Comparison of ENCODE assay signal across 8 cellular contexts in genomic region chr11:123740787-123741158, GRCh38. TPM values are rescaled to one million over a fixed set of nuclear protein-coding genes. Genes with fewer than 3 reads are reported as not detected.
A peak's percentile ranks its signal among the peaks of the same experiment; 100 is the strongest.
DNase-seq lines count a peak whose midpoint lies in the region; ATAC-seq and TF ChIP-seq lines count a peak whose summit lies in the region.

No MANE protein-coding gene starts in this region.

- no peaks in the 10 kb centered on the region for H3F3A ChIP-seq in OCI-LY1 (ENCODE audit: insufficient read depth, low read length)
- H3F3A ChIP-seq in neural cell (ENCODE audit: insufficient read depth, low read length, poor library complexity, severe bottlenecking): no peaks in the 10 kb centered on the region

- H3K4me1 ChIP-seq in OCI-LY1 (ENCODE audit: insufficient read depth, low read length, severe bottlenecking): peaks cover 20% of the 10 kb centered on the region
- H3K4me1 ChIP-seq in endodermal cell (ENCODE audit: control insufficient read depth, insufficient read depth, low read length): peaks cover 5% of the 10 kb centered on the region

- H3K36me3 Mint-ChIP-seq in endodermal cell (ENCODE audit: low read depth): no peaks in the 10 kb centered on the region

- H3K9ac ChIP-seq in OCI-LY1 (ENCODE audit: low read length): peak overlapping the region; percentile 83
- peak overlapping the region; percentile 72 for H3K9ac ChIP-seq in endodermal cell (ENCODE audit: extremely low read depth, low read length, poor library complexity, severe bottlenecking)
- H3K9ac ChIP-seq in neural cell (ENCODE audit: low read length): peak overlapping the region; percentile 82

- TF ChIP-seq CTCF in AG04449 (IDR thresholded peaks at IDR 0.05; ENCODE audit: insufficient read depth, low read length, missing control alignments) (no peak), OCI-LY1 (IDR thresholded peaks at IDR 0.05; ENCODE audit: low read length) (no peak), endodermal cell (conservative IDR thresholded peaks at IDR 0.05) (no peak), neural cell (IDR thresholded peaks at IDR 0.05; ENCODE audit: poor library complexity, severe bottlenecking) (no peak)

- H3K27me3 ChIP-seq in OCI-LY1 (ENCODE audit: insufficient read depth, low read length): no peaks in the 10 kb centered on the region
- no peaks in the 10 kb centered on the region for H3K27me3 ChIP-seq in endodermal cell (ENCODE audit: control insufficient read depth, insufficient read depth, low read length, poor library complexity, severe bottlenecking)
- no peaks in the 10 kb centered on the region for H3K27me3 ChIP-seq in neural cell (ENCODE audit: insufficient read depth, low read depth, low read length)

- H3K79me2 ChIP-seq in OCI-LY1 (ENCODE audit: insufficient read depth, low read length) (peaks cover 8% of the 10 kb centered on the region; the same call in 1 of the 2 replicates), neural cell (replicated peaks; ENCODE audit: insufficient read depth, low read length) (peaks cover 21% of the 10 kb centered on the region)

- peak overlapping the region; percentile 88 for H3K4me3 ChIP-seq in AG04449 (ENCODE audit: low read depth, low read length)
- peak overlapping the region; percentile 73 for H3K4me3 ChIP-seq in OCI-LY1 (ENCODE audit: low read depth, low read length, poor library complexity, severe bottlenecking)
- H3K4me3 ChIP-seq in endodermal cell (ENCODE audit: low read length): peak overlapping the region; percentile 92
- H3K4me3 ChIP-seq in neural cell (ENCODE audit: low read length): peak overlapping the region; percentile 89

- TF ChIP-seq EP300 in neural cell (conservative IDR thresholded peaks at IDR 0.05; ENCODE audit: poor library complexity, severe bottlenecking): no peak

- H3K9me2 ChIP-seq in OCI-LY1 (ENCODE audit: low read depth, low read length) (no peaks in the 10 kb centered on the region), neural cell (ENCODE audit: insufficient read depth, low read length) (no peaks in the 10 kb centered on the region)

- POLR2A ChIA-PET in AG04449 (lab: Yijun Ruan, JAX): interaction anchor here (0.9 kb wide), 1 partner anchor 140 kb away, joined by 3 read pairs; no protein-coding TSS in a partner anchor

- H3K9me3 Mint-ChIP-seq in endodermal cell: peaks cover 27% of the 10 kb centered on the region

- no peak for DNase-seq in AG04449 (ENCODE audit: low read depth, low spot score)
- no peak for DNase-seq in endodermal cell
- DNase-seq in germinal center (ENCODE audit: low spot score): no peak
- DNase-seq in midbrain (lab: John Stamatoyannopoulos, UW): no peak

- ATAC-seq in GM19372 (IDR thresholded peaks at IDR 0.05; ENCODE audit: low read depth, unreplicated experiment): peak; percentile 3
- no peak for ATAC-seq in HG02623 (IDR thresholded peaks at IDR 0.05; ENCODE audit: unreplicated experiment)

- no peaks in the 10 kb centered on the region for H3K27me3 Mint-ChIP-seq in endodermal cell (ENCODE audit: insufficient read depth)

- CTCF ChIA-PET in AG04449 (lab: Yijun Ruan, JAX): interaction anchor here (0.7 to 0.8 kb wide), 2 partner anchors 34 to 86 kb away, joined by 3 read pairs; partner anchors contain the start of gene SCN3B

- H4K20me1 ChIP-seq in OCI-LY1 (ENCODE audit: insufficient read depth, low read length) (no peaks in the 10 kb centered on the region), neural cell (ENCODE audit: insufficient read depth) (no peaks in the 10 kb centered on the region)

- H3K9me3 ChIP-seq in OCI-LY1 (ENCODE audit: low read length): no peaks in the 10 kb centered on the region
- peaks cover 42% of the 10 kb centered on the region for H3K9me3 ChIP-seq in endodermal cell (ENCODE audit: control insufficient read depth, low read length)
- no peaks in the 10 kb centered on the region for H3K9me3 ChIP-seq in neural cell (ENCODE audit: low read length)

- WGBS in endodermal cell (ENCODE audit: insufficient coverage in 1 of 2, insufficient read length in 1 of 2), 2 experiments: 2% methylated on average over 6 of the region's 6 CpGs; no CpG with 5 or more reads in 1 of the 2 experiments

- TF ChIP-seq RAD21 in neural cell (conservative IDR thresholded peaks at IDR 0.05): no peak

- H3K4me3 Mint-ChIP-seq in endodermal cell: peak overlapping the region; percentile 95

- peak overlapping the region; percentile 52 for H3K27ac Mint-ChIP-seq in endodermal cell

- H3K36me3 ChIP-seq in OCI-LY1 (ENCODE audit: insufficient read depth, low read length) (peaks cover 38% of the 10 kb centered on the region), endodermal cell (ENCODE audit: control insufficient read depth, insufficient read depth, low read length) (peaks cover 44% of the 10 kb centered on the region), neural cell (ENCODE audit: insufficient read depth, low read length) (no peaks in the 10 kb centered on the region)

- H3K27ac ChIP-seq in OCI-LY1 (ENCODE audit: low read depth, low read length, poor library complexity, severe bottlenecking): no peak overlapping the region
- H3K27ac ChIP-seq in endodermal cell (ENCODE audit: low read depth, low read length): no peak overlapping the region
- peak overlapping the region; percentile 86 for H3K27ac ChIP-seq in neural cell (ENCODE audit: low read length)

- peaks cover 32% of the 10 kb centered on the region for H3K4me1 Mint-ChIP-seq in endodermal cell

- H2AFZ ChIP-seq in OCI-LY1 (ENCODE audit: low read length) (no peak overlapping the region), neural cell (ENCODE audit: low read depth, low read length) (peak overlapping the region; percentile 91)

- H3K4me2 ChIP-seq in OCI-LY1 (ENCODE audit: low read length) (peak overlapping the region; percentile 99), neural cell (ENCODE audit: low read length) (peak overlapping the region; percentile 87)

TF ChIP-seq in neural cell, 6 proteins besides CTCF, POLR2A, EP300 and RAD21:
- TF ChIP-seq SMC3 (conservative IDR thresholded peaks at IDR 0.05; ENCODE audit: poor library complexity) (no peak), EZH2 (IDR thresholded peaks at IDR 0.05; ENCODE audit: borderline replicate concordance, insufficient read depth, low read length, poor library complexity, severe bottlenecking) (no peak), POLR2AphosphoS5 (IDR thresholded peaks at IDR 0.05) (no peak), MXI1 (conservative IDR thresholded peaks at IDR 0.05; ENCODE audit: poor library complexity, severe bottlenecking) (no peak), TAF1 (IDR thresholded peaks at IDR 0.05; ENCODE audit: low read depth) (no peak)
- TF ChIP-seq, protein P1, sequence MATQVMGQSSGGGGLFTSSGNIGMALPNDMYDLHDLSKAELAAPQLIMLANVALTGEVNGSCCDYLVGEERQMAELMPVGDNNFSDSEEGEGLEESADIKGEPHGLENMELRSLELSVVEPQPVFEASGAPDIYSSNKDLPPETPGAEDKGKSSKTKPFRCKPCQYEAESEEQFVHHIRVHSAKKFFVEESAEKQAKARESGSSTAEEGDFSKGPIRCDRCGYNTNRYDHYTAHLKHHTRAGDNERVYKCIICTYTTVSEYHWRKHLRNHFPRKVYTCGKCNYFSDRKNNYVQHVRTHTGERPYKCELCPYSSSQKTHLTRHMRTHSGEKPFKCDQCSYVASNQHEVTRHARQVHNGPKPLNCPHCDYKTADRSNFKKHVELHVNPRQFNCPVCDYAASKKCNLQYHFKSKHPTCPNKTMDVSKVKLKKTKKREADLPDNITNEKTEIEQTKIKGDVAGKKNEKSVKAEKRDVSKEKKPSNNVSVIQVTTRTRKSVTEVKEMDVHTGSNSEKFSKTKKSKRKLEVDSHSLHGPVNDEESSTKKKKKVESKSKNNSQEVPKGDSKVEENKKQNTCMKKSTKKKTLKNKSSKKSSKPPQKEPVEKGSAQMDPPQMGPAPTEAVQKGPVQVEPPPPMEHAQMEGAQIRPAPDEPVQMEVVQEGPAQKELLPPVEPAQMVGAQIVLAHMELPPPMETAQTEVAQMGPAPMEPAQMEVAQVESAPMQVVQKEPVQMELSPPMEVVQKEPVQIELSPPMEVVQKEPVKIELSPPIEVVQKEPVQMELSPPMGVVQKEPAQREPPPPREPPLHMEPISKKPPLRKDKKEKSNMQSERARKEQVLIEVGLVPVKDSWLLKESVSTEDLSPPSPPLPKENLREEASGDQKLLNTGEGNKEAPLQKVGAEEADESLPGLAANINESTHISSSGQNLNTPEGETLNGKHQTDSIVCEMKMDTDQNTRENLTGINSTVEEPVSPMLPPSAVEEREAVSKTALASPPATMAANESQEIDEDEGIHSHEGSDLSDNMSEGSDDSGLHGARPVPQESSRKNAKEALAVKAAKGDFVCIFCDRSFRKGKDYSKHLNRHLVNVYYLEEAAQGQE (IDR thresholded peaks at IDR 0.05; ENCODE audit: borderline replicate concordance): no peak

RNA-seq across cellular contexts. Expression of gene ZNF202, which starts 0.7 kb away (rescaled TPM):
- total RNA-seq in endodermal cell: 10 to 100 TPM; 25.0 to 28.8 TPM
- 15.1 TPM for polyA plus RNA-seq in endodermal cell (2013, experiment 1 of 2)
- 14.2 TPM for polyA plus RNA-seq in endodermal cell (2013, experiment 2 of 2)
- 24.6 and 30.4 TPM in 2 replicates for polyA plus RNA-seq in neural cell
- 21.9 and 27.9 TPM in 2 replicates for polyA minus RNA-seq in neural cell

RNA-seq across cellular contexts. Expression of gene OR6X1, which starts 13.5 kb away (rescaled TPM):
- total RNA-seq in endodermal cell: not detected
- polyA plus RNA-seq in endodermal cell (2013, experiment 1 of 2): not detected
- not detected for polyA plus RNA-seq in endodermal cell (2013, experiment 2 of 2)
- not detected in 2 replicates for polyA plus RNA-seq in neural cell
- not detected in 2 replicates for polyA minus RNA-seq in neural cell
